17 cellular contexts compared by ENCODE assay signal in genomic region chr5:150604010-150604409, GRCh38. TPM values are rescaled to one million over a fixed set of nuclear protein-coding genes. Genes with fewer than 3 reads are reported as not detected.
"Had no signal": no experiment of that assay in that cellular context is flagged by ENCODE, and none has a peak within 500 bp of the region (broad histone marks: within the 10 kb centered on the region; RNA-seq: fewer than 3 reads in every experiment).

No MANE protein-coding gene starts in this region.

- H3K27me3 ChIP-seq: body of pancreas, hepatocyte, ovary, upper lobe of right lung had no signal

- H3K27ac ChIP-seq: upper lobe of right lung, VCaP had no signal

- H3K9me3 ChIP-seq: body of pancreas, ovary, upper lobe of right lung had no signal

- DNase-seq: activated CD4-positive, alpha-beta memory T cell treated with anti-CD3 and anti-CD28 coated beads for 36 hours; activated CD4-positive, alpha-beta T cell treated with anti-CD3 and anti-CD28 coated beads for 36 hours; activated effector memory CD4-positive, alpha-beta T cell treated with Interleukin-2 at 50 U/mL for 16 hours; activated T-cell treated with anti-CD3 and anti-CD28 coated beads, Interleukin-2, amount 50 U/mL, for 24 hours; body of pancreas; dermis blood vessel endothelial cell; islet precursor cell; SHP77 treated with DMSO at 0.1 percent for 48 hours; stimulated activated CD4-positive, alpha-beta T cell treated with anti-CD3 and anti-CD28 coated beads, Interleukin-4, amount 100 ng/mL, for 24 hours; stimulated activated naive CD4-positive, alpha-beta T cell treated with Interleukin-2 at 50 U/mL for 16 hours; upper lobe of right lung had no signal

- ATAC-seq: activated CD4-positive, alpha-beta T cell treated with anti-CD3 and anti-CD28 coated beads for 36 hours; activated naive CD4-positive, alpha-beta T cell treated with anti-CD3 and anti-CD28 coated beads, Interleukin-2, amount 50 U/mL, for 72 hours; body of pancreas; upper lobe of right lung had no signal

- H3K36me3 ChIP-seq: ovary, upper lobe of right lung had no signal

- H3K4me3 ChIP-seq: body of pancreas, hepatocyte, ovary, skin epidermis, upper lobe of right lung had no signal

RNA-seq across cellular contexts. Expression of gene SYNPO, which starts 36.5 kb away (rescaled TPM):
- total RNA-seq: T-helper 1 cell treated with Interleukin-12 subunit alpha and Interleukin-12 subunit beta and Interleukin-4 antibody, amounts not matched to agents 30 ng/mL and 1 ng/mL, for 36 hours had no signal

RNA-seq across cellular contexts. Expression of gene MYOZ3, which starts 57.0 kb away (rescaled TPM):
- total RNA-seq: T-helper 1 cell treated with Interleukin-12 subunit alpha and Interleukin-12 subunit beta and Interleukin-4 antibody, amounts not matched to agents 30 ng/mL and 1 ng/mL, for 36 hours had no signal
